In genomic region chr6:21467091-21467490, GRCh38 we compare ENCODE assay signal across 28 cellular contexts.
"Had no signal": no experiment of that assay in that cellular context is flagged by ENCODE, and none has a peak within 500 bp of the region (broad histone marks: within the 10 kb centered on the region; RNA-seq: fewer than 3 reads in every experiment).

No MANE protein-coding gene starts in this region.

- H3K27me3 Mint-ChIP-seq: progenitor cell of endocrine pancreas; stimulated activated naive B cell treated with anti-CD40 and anti-IgM and Interleukin-4, amounts not matched to agents 10 μg/mL and 1 μg/mL and 100 μg/mL, for 72 hours had no signal

- H3K27me3 ChIP-seq: neural progenitor cell, neutrophil, pancreas, right lobe of liver, sigmoid colon, stomach, thyroid gland, tibial nerve, upper lobe of left lung, vagina had no signal

- H3K36me3 Mint-ChIP-seq: naive thymus-derived CD4-positive, alpha-beta T cell had no signal

- FAIRE-seq: pancreas, small intestine, urothelium cell line had no signal

- ATAC-seq: naive thymus-derived CD4-positive, alpha-beta T cell; pancreas; psoas muscle; right cardiac atrium; stimulated activated effector memory CD8-positive, alpha-beta T cell treated with anti-CD3 and anti-CD28 coated beads, Interleukin-12 subunit alpha, Interleukin-12 subunit beta, amount 100 ng/mL, for 72 hours; stimulated activated naive B cell treated with anti-CD40 and anti-IgM and Interleukin-4, amounts not matched to agents 10 μg/mL and 1 μg/mL and 100 μg/mL, for 72 hours had no signal

- H3K27ac Mint-ChIP-seq: naive thymus-derived CD4-positive, alpha-beta T cell; nephron; neural progenitor cell; progenitor cell of endocrine pancreas; stimulated activated effector memory CD8-positive, alpha-beta T cell treated with anti-CD3 and anti-CD28 coated beads, Interleukin-12 subunit alpha, Interleukin-12 subunit beta, amount 100 ng/mL, for 72 hours; stimulated activated naive B cell treated with anti-CD40 and anti-IgM and Interleukin-4, amounts not matched to agents 10 μg/mL and 1 μg/mL and 100 μg/mL, for 72 hours; stimulated activated naive CD8-positive, alpha-beta T cell treated with anti-CD3 and anti-CD28 coated beads, Interleukin-15, Interleukin-2, amounts not matched to agents 100 ng/mL and 50 ng/mL, for 24 hours had no signal

- H3K9ac ChIP-seq: neural progenitor cell had no signal

- H3K4me2 ChIP-seq: neural progenitor cell had no signal

- H2AFZ ChIP-seq: neural progenitor cell had no signal

- H3K4me1 ChIP-seq: pancreas, psoas muscle, sigmoid colon, stomach, thyroid gland, tibial nerve, upper lobe of left lung, vagina had no signal

- H3K36me3 ChIP-seq: neural progenitor cell, neutrophil, pancreas, right lobe of liver, sigmoid colon, stomach, thoracic aorta, thyroid gland, tibial nerve, upper lobe of left lung, vagina had no signal

- H3K4me1 Mint-ChIP-seq: naive thymus-derived CD4-positive, alpha-beta T cell; stimulated activated effector memory CD8-positive, alpha-beta T cell treated with anti-CD3 and anti-CD28 coated beads, Interleukin-12 subunit alpha, Interleukin-12 subunit beta, amount 100 ng/mL, for 72 hours; stimulated activated naive B cell treated with anti-CD40 and anti-IgM and Interleukin-4, amounts not matched to agents 10 μg/mL and 1 μg/mL and 100 μg/mL, for 72 hours had no signal

- H3K4me3 Mint-ChIP-seq: naive thymus-derived CD4-positive, alpha-beta T cell; nephron; neural progenitor cell; stimulated activated effector memory CD8-positive, alpha-beta T cell treated with anti-CD3 and anti-CD28 coated beads, Interleukin-12 subunit alpha, Interleukin-12 subunit beta, amount 100 ng/mL, for 72 hours; stimulated activated naive B cell treated with anti-CD40 and anti-IgM and Interleukin-4, amounts not matched to agents 10 μg/mL and 1 μg/mL and 100 μg/mL, for 72 hours; stimulated activated naive CD8-positive, alpha-beta T cell treated with anti-CD3 and anti-CD28 coated beads, Interleukin-15, Interleukin-2, amounts not matched to agents 100 ng/mL and 50 ng/mL, for 24 hours had no signal

- H3K9me3 ChIP-seq: neutrophil, pancreas, psoas muscle, right lobe of liver, sigmoid colon, stomach, thoracic aorta, thyroid gland, upper lobe of left lung, vagina had no signal

- H3K27ac ChIP-seq: neural progenitor cell, neutrophil, pancreas, psoas muscle, right lobe of liver, sigmoid colon, stomach, thoracic aorta, thyroid gland, tibial nerve, upper lobe of left lung, vagina had no signal

- H3K9me3 Mint-ChIP-seq: stimulated activated effector memory CD8-positive, alpha-beta T cell treated with anti-CD3 and anti-CD28 coated beads, Interleukin-12 subunit alpha, Interleukin-12 subunit beta, amount 100 ng/mL, for 72 hours; stimulated activated naive CD8-positive, alpha-beta T cell treated with anti-CD3 and anti-CD28 coated beads, Interleukin-15, Interleukin-2, amounts not matched to agents 100 ng/mL and 50 ng/mL, for 24 hours had no signal

- H3K4me3 ChIP-seq: neural progenitor cell, pancreas, psoas muscle, right lobe of liver, sigmoid colon, stomach, thoracic aorta, thyroid gland, tibial nerve, upper lobe of left lung, vagina had no signal

- DNase-seq: naive thymus-derived CD4-positive, alpha-beta T cell; nucleus accumbens; psoas muscle; right lobe of liver; sigmoid colon; small intestine; stimulated activated CD4-positive, alpha-beta T cell treated with anti-CD3 and anti-CD28 coated beads, Interleukin-15, amount 100 ng/mL, for 24 hours; stimulated activated CD4-positive, alpha-beta T cell treated with anti-CD3 and anti-CD28 coated beads, Interleukin-2, amount 100 ng/mL, for 24 hours; stimulated activated CD4-positive, alpha-beta T cell treated with anti-CD3 and anti-CD28 coated beads, Interleukin-2, amount 100 ng/mL, for 48 hours; stimulated activated CD4-positive, alpha-beta T cell treated with anti-CD3 and anti-CD28 coated beads, Interleukin-4, amount 100 ng/mL, for 24 hours; stimulated activated naive B cell treated with anti-CD40 and anti-IgM and Interleukin-4, amounts not matched to agents 10 μg/mL and 1 μg/mL and 100 μg/mL, for 72 hours; stimulated activated naive CD4-positive, alpha-beta T cell treated with Interleukin-2 at 50 U/mL for 16 hours; stomach; thyroid gland; trophoblast cell had no signal
